Comparison of ENCODE assay signal across 1 cellular context in genomic region chr1:167553136-167554027, GRCh38.
A peak's percentile ranks its signal among the peaks of the same experiment; 100 is the strongest.
TF ChIP-seq lines count a peak whose summit lies in the region.

TSS of gene CREG1 (minus strand) at chr1:167553762.

TF ChIP-seq in K562, 482 proteins besides CTCF, POLR2A, EP300 and RAD21 (continued from another document and continues in another):
- TF ChIP-seq IRF1 (CRISPR knock-in tag; IDR thresholded peaks at IDR 0.05; ENCODE audit: borderline replicate concordance) (no peak), POLR2H (tag; IDR thresholded peaks at IDR 0.05; ENCODE audit: low read depth) (peak; percentile 93), LARP7 (IDR thresholded peaks at IDR 0.05) (no peak), ARHGAP35 (IDR thresholded peaks at IDR 0.05; ENCODE audit: partially characterized antibody) (no peak), ZNF655 (CRISPR knock-in tag; IDR thresholded peaks at IDR 0.05) (no peak), RFX5 (IDR thresholded peaks at IDR 0.05; ENCODE audit: low read depth, low read length) (no peak), FOXA1 (IDR thresholded peaks at IDR 0.05; ENCODE audit: borderline replicate concordance) (no peak), CUX1 (CRISPR knock-in tag; IDR thresholded peaks at IDR 0.05) (no peak), ZNF212 (CRISPR knock-in tag; IDR thresholded peaks at IDR 0.05) (no peak), EHMT2 (IDR thresholded peaks at IDR 0.05) (no peak), ZFP36 (IDR thresholded peaks at IDR 0.05; ENCODE audit: low read depth, low read length, partially characterized antibody) (peak; percentile 16), CCAR2 (IDR thresholded peaks at IDR 0.05; ENCODE audit: low read depth, low read length) (no peak), ZBTB8A (IDR thresholded peaks at IDR 0.05; ENCODE audit: partially characterized antibody) (no peak), ZFP30 (CRISPR knock-in tag; IDR thresholded peaks at IDR 0.05; ENCODE audit: borderline replicate concordance) (no peak), ZNF551 (CRISPR knock-in tag; IDR thresholded peaks at IDR 0.05) (no peak), NFYB (IDR thresholded peaks at IDR 0.05; ENCODE audit: extremely low read depth, insufficient read length) (peak; percentile 34), ZNF311 (CRISPR knock-in tag; IDR thresholded peaks at IDR 0.05) (no peak), TCF3 (CRISPR knock-in tag; IDR thresholded peaks at IDR 0.05) (no peak), MLX (CRISPR knock-in tag; conservative IDR thresholded peaks at IDR 0.05) (peak in 1 of 2 experiments; percentile 70; a peak in 1 of 4 replicates), PHB2 (IDR thresholded peaks at IDR 0.05; ENCODE audit: low read depth) (no peak), USF1 (CRISPR knock-in tag; IDR thresholded peaks at IDR 0.05) (no peak), ZEB2 (IDR thresholded peaks at IDR 0.05) (peak; percentile 72; the same call in 1 of the 2 replicates), MYBL2 (IDR thresholded peaks at IDR 0.05; ENCODE audit: low read depth) (no peak), MYBL2 (CRISPR knock-in tag; IDR thresholded peaks at IDR 0.05; ENCODE audit: borderline replicate concordance) (no peak), TEAD2 (tag; IDR thresholded peaks at IDR 0.05) (no peak), ZBED1 (IDR thresholded peaks at IDR 0.05) (no peak), SMARCE1 (IDR thresholded peaks at IDR 0.05) (0 out of 2 replicates have a peak, but pooled peaks have one; percentile 6), SREBF1 (IDR thresholded peaks at IDR 0.05; ENCODE audit: borderline replicate concordance, low read depth, low read length) (peak; percentile 45; the same call in 1 of the 2 replicates), GATAD2A (IDR thresholded peaks at IDR 0.05) (peak; percentile 32; the same call in 1 of the 2 replicates), LCOR (CRISPR knock-in tag; IDR thresholded peaks at IDR 0.05) (no peak; the same call in 1 of the 2 replicates), TAF9B (IDR thresholded peaks at IDR 0.05; ENCODE audit: partially characterized antibody) (no peak), ZBTB9 (CRISPR knock-in tag; IDR thresholded peaks at IDR 0.05) (peak; percentile 90; the same call in 1 of the 2 replicates), TCF7L2 (IDR thresholded peaks at IDR 0.05; ENCODE audit: low read depth, low read length) (no peak), ATF6 (CRISPR knock-in tag; IDR thresholded peaks at IDR 0.05) (no peak), DDX20 (tag; IDR thresholded peaks at IDR 0.05; ENCODE audit: low read depth) (no peak), CBFB (CRISPR knock-in tag; IDR thresholded peaks at IDR 0.05) (no peak), ZNF586 (CRISPR knock-in tag; conservative IDR thresholded peaks at IDR 0.05) (no peak), CBX3 (IDR thresholded peaks at IDR 0.05; ENCODE audit: borderline replicate concordance in 1 of 2, low read length in 2 of 2) (no peak)
- TF ChIP-seq, protein P1, sequence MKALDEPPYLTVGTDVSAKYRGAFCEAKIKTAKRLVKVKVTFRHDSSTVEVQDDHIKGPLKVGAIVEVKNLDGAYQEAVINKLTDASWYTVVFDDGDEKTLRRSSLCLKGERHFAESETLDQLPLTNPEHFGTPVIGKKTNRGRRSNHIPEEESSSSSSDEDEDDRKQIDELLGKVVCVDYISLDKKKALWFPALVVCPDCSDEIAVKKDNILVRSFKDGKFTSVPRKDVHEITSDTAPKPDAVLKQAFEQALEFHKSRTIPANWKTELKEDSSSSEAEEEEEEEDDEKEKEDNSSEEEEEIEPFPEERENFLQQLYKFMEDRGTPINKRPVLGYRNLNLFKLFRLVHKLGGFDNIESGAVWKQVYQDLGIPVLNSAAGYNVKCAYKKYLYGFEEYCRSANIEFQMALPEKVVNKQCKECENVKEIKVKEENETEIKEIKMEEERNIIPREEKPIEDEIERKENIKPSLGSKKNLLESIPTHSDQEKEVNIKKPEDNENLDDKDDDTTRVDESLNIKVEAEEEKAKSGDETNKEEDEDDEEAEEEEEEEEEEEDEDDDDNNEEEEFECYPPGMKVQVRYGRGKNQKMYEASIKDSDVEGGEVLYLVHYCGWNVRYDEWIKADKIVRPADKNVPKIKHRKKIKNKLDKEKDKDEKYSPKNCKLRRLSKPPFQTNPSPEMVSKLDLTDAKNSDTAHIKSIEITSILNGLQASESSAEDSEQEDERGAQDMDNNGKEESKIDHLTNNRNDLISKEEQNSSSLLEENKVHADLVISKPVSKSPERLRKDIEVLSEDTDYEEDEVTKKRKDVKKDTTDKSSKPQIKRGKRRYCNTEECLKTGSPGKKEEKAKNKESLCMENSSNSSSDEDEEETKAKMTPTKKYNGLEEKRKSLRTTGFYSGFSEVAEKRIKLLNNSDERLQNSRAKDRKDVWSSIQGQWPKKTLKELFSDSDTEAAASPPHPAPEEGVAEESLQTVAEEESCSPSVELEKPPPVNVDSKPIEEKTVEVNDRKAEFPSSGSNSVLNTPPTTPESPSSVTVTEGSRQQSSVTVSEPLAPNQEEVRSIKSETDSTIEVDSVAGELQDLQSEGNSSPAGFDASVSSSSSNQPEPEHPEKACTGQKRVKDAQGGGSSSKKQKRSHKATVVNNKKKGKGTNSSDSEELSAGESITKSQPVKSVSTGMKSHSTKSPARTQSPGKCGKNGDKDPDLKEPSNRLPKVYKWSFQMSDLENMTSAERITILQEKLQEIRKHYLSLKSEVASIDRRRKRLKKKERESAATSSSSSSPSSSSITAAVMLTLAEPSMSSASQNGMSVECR (CRISPR knock-in tag; IDR thresholded peaks at IDR 0.05), result peak; percentile 95
- TF ChIP-seq, protein P2, sequence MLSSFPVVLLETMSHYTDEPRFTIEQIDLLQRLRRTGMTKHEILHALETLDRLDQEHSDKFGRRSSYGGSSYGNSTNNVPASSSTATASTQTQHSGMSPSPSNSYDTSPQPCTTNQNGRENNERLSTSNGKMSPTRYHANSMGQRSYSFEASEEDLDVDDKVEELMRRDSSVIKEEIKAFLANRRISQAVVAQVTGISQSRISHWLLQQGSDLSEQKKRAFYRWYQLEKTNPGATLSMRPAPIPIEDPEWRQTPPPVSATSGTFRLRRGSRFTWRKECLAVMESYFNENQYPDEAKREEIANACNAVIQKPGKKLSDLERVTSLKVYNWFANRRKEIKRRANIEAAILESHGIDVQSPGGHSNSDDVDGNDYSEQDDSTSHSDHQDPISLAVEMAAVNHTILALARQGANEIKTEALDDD (IDR thresholded peaks at IDR 0.05), result no peak
- TF ChIP-seq, protein P3, sequence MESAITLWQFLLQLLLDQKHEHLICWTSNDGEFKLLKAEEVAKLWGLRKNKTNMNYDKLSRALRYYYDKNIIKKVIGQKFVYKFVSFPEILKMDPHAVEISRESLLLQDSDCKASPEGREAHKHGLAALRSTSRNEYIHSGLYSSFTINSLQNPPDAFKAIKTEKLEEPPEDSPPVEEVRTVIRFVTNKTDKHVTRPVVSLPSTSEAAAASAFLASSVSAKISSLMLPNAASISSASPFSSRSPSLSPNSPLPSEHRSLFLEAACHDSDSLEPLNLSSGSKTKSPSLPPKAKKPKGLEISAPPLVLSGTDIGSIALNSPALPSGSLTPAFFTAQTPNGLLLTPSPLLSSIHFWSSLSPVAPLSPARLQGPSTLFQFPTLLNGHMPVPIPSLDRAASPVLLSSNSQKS (CRISPR knock-in tag; IDR thresholded peaks at IDR 0.05), result no peak
- TF ChIP-seq, protein P4, sequence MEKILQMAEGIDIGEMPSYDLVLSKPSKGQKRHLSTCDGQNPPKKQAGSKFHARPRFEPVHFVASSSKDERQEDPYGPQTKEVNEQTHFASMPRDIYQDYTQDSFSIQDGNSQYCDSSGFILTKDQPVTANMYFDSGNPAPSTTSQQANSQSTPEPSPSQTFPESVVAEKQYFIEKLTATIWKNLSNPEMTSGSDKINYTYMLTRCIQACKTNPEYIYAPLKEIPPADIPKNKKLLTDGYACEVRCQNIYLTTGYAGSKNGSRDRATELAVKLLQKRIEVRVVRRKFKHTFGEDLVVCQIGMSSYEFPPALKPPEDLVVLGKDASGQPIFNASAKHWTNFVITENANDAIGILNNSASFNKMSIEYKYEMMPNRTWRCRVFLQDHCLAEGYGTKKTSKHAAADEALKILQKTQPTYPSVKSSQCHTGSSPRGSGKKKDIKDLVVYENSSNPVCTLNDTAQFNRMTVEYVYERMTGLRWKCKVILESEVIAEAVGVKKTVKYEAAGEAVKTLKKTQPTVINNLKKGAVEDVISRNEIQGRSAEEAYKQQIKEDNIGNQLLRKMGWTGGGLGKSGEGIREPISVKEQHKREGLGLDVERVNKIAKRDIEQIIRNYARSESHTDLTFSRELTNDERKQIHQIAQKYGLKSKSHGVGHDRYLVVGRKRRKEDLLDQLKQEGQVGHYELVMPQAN (IDR thresholded peaks at IDR 0.05; ENCODE audit: borderline replicate concordance), result no peak
